8 cellular contexts compared by ENCODE assay signal in the genomic region with DNA sequence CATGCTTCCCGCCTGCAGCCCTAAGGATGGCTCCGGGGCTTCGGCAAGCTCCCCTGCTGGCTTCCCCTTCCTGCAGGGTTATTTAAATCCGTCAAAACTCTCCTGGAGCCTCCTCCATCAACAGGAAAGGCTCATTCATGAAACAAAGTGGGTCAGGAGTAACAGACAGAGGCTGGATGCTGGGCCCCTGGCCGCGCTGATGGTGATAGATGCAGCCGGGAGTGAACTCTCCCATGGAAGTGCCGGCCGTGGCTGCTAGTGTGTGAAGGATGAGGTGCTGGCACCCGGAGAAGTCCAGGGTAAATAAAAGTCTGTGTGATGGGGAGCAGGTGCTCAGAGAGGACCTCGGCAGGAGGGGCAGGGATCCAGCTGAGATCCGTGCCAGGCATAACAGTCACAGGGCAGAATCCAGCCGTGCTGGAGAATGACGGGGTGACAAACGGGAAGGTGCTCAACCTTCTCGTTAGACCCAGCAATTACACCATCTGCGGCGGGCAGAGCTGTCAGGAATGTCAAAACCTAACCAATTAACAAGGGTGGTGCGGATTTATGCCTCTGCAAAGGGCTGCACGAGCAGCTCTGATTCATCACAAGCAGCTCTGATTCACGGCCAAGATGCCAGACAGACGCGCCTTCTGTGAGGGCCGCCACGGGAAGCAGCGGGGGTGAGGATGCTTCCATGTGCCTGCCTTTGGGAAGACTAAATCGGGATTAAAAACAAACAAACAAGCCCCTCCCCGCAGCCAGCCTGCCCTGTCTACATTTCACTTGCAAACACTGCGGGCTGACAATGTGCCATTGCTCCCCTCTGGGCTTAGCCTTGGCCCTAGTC. TPM values are rescaled to one million over a fixed set of nuclear protein-coding genes. Genes with fewer than 3 reads are reported as not detected.
DNase-seq lines count a peak whose midpoint lies in the region; ATAC-seq and TF ChIP-seq lines count a peak whose summit lies in the region.

No MANE protein-coding gene starts in this region.

- no peak for DNase-seq in CD8-positive, alpha-beta T cell
- DNase-seq in NCI-H1092 (lab: John Stamatoyannopoulos, UW) (peak; percentile 75), astrocyte of the hippocampus (ENCODE audit: low read depth, low spot score) (peak; percentile 93), lung microvascular endothelial cell (ENCODE audit: low read depth in 2 of 2) (peak; percentile 41 to 81), HAP-1 (ENCODE audit: low spot score in 2 of 2) (no peak), GDM1 (lab: John Stamatoyannopoulos, UW) (no peak), WERI-Rb-1 (no peak)

- H3K36me3 Mint-ChIP-seq in CD8-positive, alpha-beta T cell: peaks cover 42% of the 10 kb centered on the region

- in situ Hi-C loops in HAP-1 (cut with MboI; ENCODE audit: low sequenced_read_pairs): no loop called here

- ATAC-seq in CD8-positive, alpha-beta T cell: no peak
- ATAC-seq in HG03469 (IDR thresholded peaks at IDR 0.05; ENCODE audit: unreplicated experiment): no peak

- H3K4me1 ChIP-seq in CD8-positive, alpha-beta T cell (ENCODE audit: insufficient read depth, low read length): peaks cover 46% of the 10 kb centered on the region
- no peaks in the 10 kb centered on the region for H3K4me1 ChIP-seq in HAP-1

- H3K27ac Mint-ChIP-seq in CD8-positive, alpha-beta T cell: peak overlapping the region; percentile 98

- no peaks in the 10 kb centered on the region for H3K9me3 Mint-ChIP-seq in CD8-positive, alpha-beta T cell

- no peak overlapping the region for H3K27ac ChIP-seq in CD8-positive, alpha-beta T cell (ENCODE audit: low read depth, low read length)
- H3K27ac ChIP-seq in WERI-Rb-1: no peak overlapping the region

- no peak overlapping the region for H3K4me3 ChIP-seq in CD8-positive, alpha-beta T cell (ENCODE audit: low read depth, low read length)
- H3K4me3 ChIP-seq in HAP-1 (no peak overlapping the region), WERI-Rb-1 (ENCODE audit: low read depth, low read length) (no peak overlapping the region)

- no peaks in the 10 kb centered on the region for H3K9me3 ChIP-seq in CD8-positive, alpha-beta T cell (ENCODE audit: low read length)
- H3K9me3 ChIP-seq in HAP-1: no peaks in the 10 kb centered on the region
- H3K9me3 ChIP-seq in WERI-Rb-1 (ENCODE audit: severe bottlenecking): no peaks in the 10 kb centered on the region

- peaks cover 48% of the 10 kb centered on the region for H3K4me1 Mint-ChIP-seq in CD8-positive, alpha-beta T cell (ENCODE audit: low read depth)

- POLR2A ChIA-PET in CD8-positive, alpha-beta T cell (lab: Charles Lee): interaction anchor here (3.9 kb wide), 1 partner anchor 55 kb away, joined by 27 read pairs; a partner anchor contains a TSS

- no peak overlapping the region for H3K4me3 Mint-ChIP-seq in CD8-positive, alpha-beta T cell

- no peaks in the 10 kb centered on the region for H3K27me3 Mint-ChIP-seq in CD8-positive, alpha-beta T cell (ENCODE audit: low read depth)

- no peaks in the 10 kb centered on the region for H3K36me3 ChIP-seq in CD8-positive, alpha-beta T cell (ENCODE audit: insufficient read depth, low read length)
- H3K36me3 ChIP-seq in HAP-1 (replicated peaks) (no peaks in the 10 kb centered on the region), WERI-Rb-1 (no peaks in the 10 kb centered on the region)

- intact Hi-C loops in CD8-positive, alpha-beta T cell (cut with DNase I, micrococcal nuclease): loop anchor here in 1 of 2 experiments (5.0 kb wide), 1 partner anchor 56 kb away; a partner anchor contains a TSS

- no peaks in the 10 kb centered on the region for H3K27me3 ChIP-seq in CD8-positive, alpha-beta T cell (ENCODE audit: insufficient read depth, low read length)
- H3K27me3 ChIP-seq in HAP-1 (ENCODE audit: low read depth) (no peaks in the 10 kb centered on the region), WERI-Rb-1 (ENCODE audit: insufficient read depth, low read depth, severe bottlenecking) (no peaks in the 10 kb centered on the region)

- CTCF ChIA-PET in CD8-positive, alpha-beta T cell (lab: Charles Lee): interaction anchor here (1.2 to 13.4 kb wide), 4 partner anchors 8 to 60 kb away, joined by 3 to 194 read pairs (median 18); a partner anchor contains a TSS

- TF ChIP-seq CTCF in CD8-positive, alpha-beta T cell (IDR thresholded peaks at IDR 0.05): no peak
- TF ChIP-seq CTCF in WERI-Rb-1 (IDR thresholded peaks at IDR 0.05; ENCODE audit: low read depth, low read length): no peak

RNA-seq across cellular contexts. Expression of a gene that starts 55.6 kb away (rescaled TPM):
- 10 to 100 TPM; 18.5 to 19.7 TPM for total RNA-seq in CD8-positive, alpha-beta T cell
- 12.0 and 12.5 TPM in 2 replicates for total RNA-seq in lung microvascular endothelial cell

Comparison
In these comparisons a context has a peak if more than half of its experiments do, and no peak if none do; other contexts are left out.
1. DNase-seq: peak in NCI-H1092 (single experiment), astrocyte of the hippocampus (single experiment) and lung microvascular endothelial cell (2 of 2); none in CD8-positive, alpha-beta T cell (0 of 7), HAP-1 (0 of 2), GDM1 (single experiment) and WERI-Rb-1 (single experiment).